In the genomic region with DNA sequence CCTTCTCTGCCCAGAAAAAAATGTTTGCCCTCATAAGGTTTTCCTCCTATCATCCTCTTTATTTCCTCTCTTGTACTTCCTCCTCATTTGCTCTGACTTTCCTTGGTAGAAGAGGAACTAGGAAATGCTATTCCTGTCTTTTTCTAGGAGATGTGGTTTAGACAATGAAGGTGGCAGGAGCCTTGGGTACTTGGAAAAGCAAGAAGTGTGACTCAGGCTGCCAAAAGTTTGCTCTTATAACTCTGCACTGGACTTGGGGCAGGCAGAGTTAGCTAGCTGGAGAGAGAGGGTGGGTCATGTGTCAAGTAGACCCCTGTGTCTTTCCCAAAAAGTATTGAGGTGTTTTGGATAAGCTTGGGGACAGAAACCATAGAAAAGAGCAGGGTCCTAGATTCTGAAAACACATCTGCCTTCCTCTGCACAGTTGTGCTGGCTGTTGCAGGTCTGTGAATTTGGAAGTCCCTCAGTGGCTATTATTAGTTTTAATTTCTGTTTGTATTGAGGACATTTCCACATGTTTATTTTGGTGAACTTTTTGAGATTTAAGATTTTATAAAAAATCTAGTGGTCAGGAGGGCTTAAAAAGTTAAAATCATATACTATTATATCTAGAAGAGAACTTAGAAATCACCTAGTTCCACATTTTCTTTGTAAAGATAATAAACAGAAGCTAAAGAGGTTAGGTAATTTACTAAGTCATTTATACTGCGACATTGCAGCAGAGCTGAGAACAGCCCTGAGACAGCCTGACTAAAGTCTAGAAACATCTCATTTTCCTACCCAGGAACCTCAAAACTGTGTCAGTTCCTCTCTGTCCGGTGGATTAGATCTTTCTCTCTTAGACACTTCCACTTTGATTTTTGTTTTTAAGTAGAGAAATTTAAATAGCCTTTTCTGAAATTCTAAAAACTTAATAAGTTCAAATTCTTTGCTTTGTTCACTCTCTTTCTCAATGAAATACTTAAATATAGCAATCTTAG, we compare ENCODE assay signal across 8 cellular contexts. TPM values are rescaled to one million over a fixed set of nuclear protein-coding genes. Genes with fewer than 3 reads are reported as not detected.
A peak's percentile ranks its signal among the peaks of the same experiment; 100 is the strongest.
DNase-seq lines count a peak whose midpoint lies in the region; ATAC-seq and TF ChIP-seq lines count a peak whose summit lies in the region.

No MANE protein-coding gene starts in this region.

- no peak for TF ChIP-seq CTCF in GM13977 (IDR thresholded peaks at IDR 0.05; ENCODE audit: extremely low read depth, insufficient read depth, missing control alignments)

- ATAC-seq in GM19438 (IDR thresholded peaks at IDR 0.05; ENCODE audit: low read depth, unreplicated experiment) = peak; percentile 94
- ATAC-seq in HG02943 (IDR thresholded peaks at IDR 0.05; ENCODE audit: low read depth, unreplicated experiment) = peak; percentile 98

- no peaks in the 10 kb centered on the region for H3K9me3 Mint-ChIP-seq in T-helper 1 cell treated with Interleukin-12 subunit alpha and Interleukin-12 subunit beta and Interleukin-4 antibody, amounts not matched to agents 30 μg/mL and 1 μg/mL, for 36 hours

- peak; percentile 59 for DNase-seq in GM13977 (ENCODE audit: low spot score)
- DNase-seq in Kasumi-1 (lab: John Stamatoyannopoulos, UW) = no peak
- no peak for DNase-seq in HT-29 (ENCODE audit: low spot score)
- DNase-seq in NCI-H1694 treated with DMSO at 0.1 percent for 48 hours (lab: John Stamatoyannopoulos, UW) = no peak
- DNase-seq in stimulated activated CD4-positive, alpha-beta T cell treated with anti-CD3 and anti-CD28 coated beads, Interleukin-4, amount 100 ng/mL, for 4 hours = no peak

- H3K4me1 Mint-ChIP-seq in T-helper 1 cell treated with Interleukin-12 subunit alpha and Interleukin-12 subunit beta and Interleukin-4 antibody, amounts not matched to agents 30 μg/mL and 1 μg/mL, for 36 hours (ENCODE audit: low read depth) = peaks cover 31% of the 10 kb centered on the region

- no peaks in the 10 kb centered on the region for H3K27me3 Mint-ChIP-seq in T-helper 1 cell treated with Interleukin-12 subunit alpha and Interleukin-12 subunit beta and Interleukin-4 antibody, amounts not matched to agents 30 μg/mL and 1 μg/mL, for 36 hours (ENCODE audit: low read depth)

- H3K36me3 Mint-ChIP-seq in T-helper 1 cell treated with Interleukin-12 subunit alpha and Interleukin-12 subunit beta and Interleukin-4 antibody, amounts not matched to agents 30 μg/mL and 1 μg/mL, for 36 hours (ENCODE audit: low read depth) = peaks cover 57% of the 10 kb centered on the region

- H3K4me3 Mint-ChIP-seq in T-helper 1 cell treated with Interleukin-12 subunit alpha and Interleukin-12 subunit beta and Interleukin-4 antibody, amounts not matched to agents 30 μg/mL and 1 μg/mL, for 36 hours = no peak overlapping the region

- in situ Hi-C loops in GM13977 (cut with MboI; ENCODE audit: low pct_unique_long_range_greater_than_20kb, low sequenced_read_pairs, unreplicated experiment) = no loop called here

- peak overlapping the region; percentile 72 for H3K27ac Mint-ChIP-seq in T-helper 1 cell treated with Interleukin-12 subunit alpha and Interleukin-12 subunit beta and Interleukin-4 antibody, amounts not matched to agents 30 μg/mL and 1 μg/mL, for 36 hours

RNA-seq across cellular contexts. Expression of gene INSIG2, which starts 16.0 kb away (rescaled TPM):
- total RNA-seq in HT-29 (2014; rRNA removed; shearing (Covaris generic)) = 4.4 and 4.9 TPM in 2 replicates
